ENCODE assay signal across 20 cellular contexts in the genomic region with DNA sequence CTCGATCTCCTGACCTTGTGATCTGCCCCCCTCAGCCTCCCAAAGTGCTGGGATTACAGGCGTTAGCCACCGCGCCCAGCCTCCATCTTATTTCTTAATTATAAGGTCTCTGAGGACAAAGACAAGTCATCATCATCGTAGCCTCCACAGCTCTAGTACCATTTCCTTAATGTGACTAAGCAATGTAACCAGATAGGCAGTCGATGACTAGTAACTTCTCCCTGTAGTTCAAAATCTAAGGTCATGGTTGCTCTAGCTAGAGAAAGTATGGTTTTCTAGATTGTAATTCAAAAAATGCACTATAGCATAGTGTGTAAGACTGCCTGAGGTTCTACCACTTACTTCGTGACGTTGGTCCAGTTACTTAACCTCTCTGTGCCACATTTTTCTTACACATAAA. TPM values are rescaled to one million over a fixed set of nuclear protein-coding genes. Genes with fewer than 3 reads are reported as not detected.
DNase-seq lines count a peak whose midpoint lies in the region; ATAC-seq and TF ChIP-seq lines count a peak whose summit lies in the region.
"Had no signal": no experiment of that assay in that cellular context is flagged by ENCODE, and none has a peak within 500 bp of the region (broad histone marks: within the 10 kb centered on the region; RNA-seq: fewer than 3 reads in every experiment).

No MANE protein-coding gene starts in this region.

- H3K79me2 ChIP-seq in mammary epithelial cell (ENCODE audit: insufficient read depth, low read length) = peaks cover 19% of the 10 kb centered on the region

- H3K4me1 Mint-ChIP-seq in MCF 10A (ENCODE audit: insufficient read depth, unreplicated experiment) = peaks cover 12% of the 10 kb centered on the region
- H3K4me1 Mint-ChIP-seq in activated naive CD8-positive, alpha-beta T cell treated with anti-CD3 and anti-CD28 coated beads, Interleukin-2, amount 50 U/mL, for 24 hours = peaks cover 71% of the 10 kb centered on the region

- H3K27ac ChIP-seq in mammary epithelial cell (ENCODE audit: insufficient read depth, low read depth, low read length) = no peak overlapping the region
- H3K27ac ChIP-seq in foreskin keratinocyte = no peak overlapping the region
- H3K27ac ChIP-seq: A549, C4-2B had no signal

- no peaks in the 10 kb centered on the region for H3K9me3 ChIP-seq in mammary epithelial cell (replicated peaks; ENCODE audit: insufficient read depth, low read length)
- H3K9me3 ChIP-seq: A549 had no signal

- peak; percentile 60 for ATAC-seq in activated naive CD8-positive, alpha-beta T cell treated with anti-CD3 and anti-CD28 coated beads, Interleukin-2, amount 50 U/mL, for 24 hours
- ATAC-seq in foreskin keratinocyte = no peak
- ATAC-seq: A549, Panc1, SK-N-SH treated with all-trans-retinoic acid at 6 μM for 48 hours had no signal

- H4K20me1 ChIP-seq in mammary epithelial cell (ENCODE audit: insufficient read depth, low read length) = no peaks in the 10 kb centered on the region

- intact Hi-C loops in mammary epithelial cell (cut with micrococcal nuclease) = no loop called here
- intact Hi-C loops in MCF 10A (cut with micrococcal nuclease) = no loop called here

- dilution Hi-C loops in mammary epithelial cell (cut with HindIII; ENCODE audit: low sequenced_read_pairs) = no loop called here

- no peaks in the 10 kb centered on the region for H3K9me3 Mint-ChIP-seq in MCF 10A (ENCODE audit: unreplicated experiment)
- H3K9me3 Mint-ChIP-seq in activated naive CD8-positive, alpha-beta T cell treated with anti-CD3 and anti-CD28 coated beads, Interleukin-2, amount 50 U/mL, for 24 hours = no peaks in the 10 kb centered on the region

- H2AFZ ChIP-seq in mammary epithelial cell (ENCODE audit: low read depth, low read length) = no peak overlapping the region

- H3K27me3 Mint-ChIP-seq in MCF 10A (ENCODE audit: insufficient read depth, unreplicated experiment) = no peaks in the 10 kb centered on the region
- H3K27me3 Mint-ChIP-seq in activated naive CD8-positive, alpha-beta T cell treated with anti-CD3 and anti-CD28 coated beads, Interleukin-2, amount 50 U/mL, for 24 hours = no peaks in the 10 kb centered on the region

- in situ Hi-C loops in mammary epithelial cell (cut with MboI; ENCODE audit: low sequenced_read_pairs in 2 of 2) = no loop called here

- POLR2A ChIA-PET in MCF 10A (lab: Yijun Ruan, JAX) = no interaction called here

- no peak overlapping the region for H3K4me3 Mint-ChIP-seq in MCF 10A (ENCODE audit: unreplicated experiment)
- H3K4me3 Mint-ChIP-seq in activated naive CD8-positive, alpha-beta T cell treated with anti-CD3 and anti-CD28 coated beads, Interleukin-2, amount 50 U/mL, for 24 hours = no peak overlapping the region

- peaks cover 52% of the 10 kb centered on the region for H3K36me3 Mint-ChIP-seq in MCF 10A (ENCODE audit: insufficient read depth, unreplicated experiment)
- peaks cover 47% of the 10 kb centered on the region for H3K36me3 Mint-ChIP-seq in activated naive CD8-positive, alpha-beta T cell treated with anti-CD3 and anti-CD28 coated beads, Interleukin-2, amount 50 U/mL, for 24 hours (ENCODE audit: low read depth)

- no TSS peak for BruUV-seq in mammary epithelial cell (replicated peaks; lab: Mats Ljungman, UMichigan)
- no TSS peak for BruUV-seq in MCF 10A (replicated peaks; lab: Mats Ljungman, UMichigan)

- H3K4me2 ChIP-seq in mammary epithelial cell (ENCODE audit: insufficient read depth, low read depth, low read length) = no peak overlapping the region
- H3K4me2 ChIP-seq: A549 had no signal

- H3K4me1 ChIP-seq in mammary epithelial cell (ENCODE audit: insufficient read depth, low read length) = peaks cover 13% of the 10 kb centered on the region
- no peaks in the 10 kb centered on the region for H3K4me1 ChIP-seq in foreskin keratinocyte

- H3K4me3 ChIP-seq in mammary epithelial cell (replicated peaks in 1 of 3; ENCODE audit: insufficient read depth in 1 of 3, low read depth in 2 of 3, low read length in 3 of 3) = no peak overlapping the region
- no peak overlapping the region for H3K4me3 ChIP-seq in fibroblast of mammary gland (ENCODE audit: control insufficient read depth, low read depth, low read length)
- H3K4me3 ChIP-seq: A549 had no signal

- no peaks in the 10 kb centered on the region for H3K36me3 ChIP-seq in mammary epithelial cell (ENCODE audit: insufficient read depth, low read length)

- H3K27ac Mint-ChIP-seq in MCF 10A (ENCODE audit: low read depth, unreplicated experiment) = no peak overlapping the region
- no peak overlapping the region for H3K27ac Mint-ChIP-seq in activated naive CD8-positive, alpha-beta T cell treated with anti-CD3 and anti-CD28 coated beads, Interleukin-2, amount 50 U/mL, for 24 hours

- CTCF ChIA-PET in mammary epithelial cell (lab: Charles Lee; ENCODE audit: low non-redundant PET) (no interaction called here), MCF 10A (lab: Yijun Ruan, JAX) (no interaction called here)

- TF ChIP-seq CTCF in mammary epithelial cell (conservative IDR thresholded peaks at IDR 0.05 in 1 of 2, IDR thresholded peaks at IDR 0.05 in 1 of 2; ENCODE audit: extremely low read depth in 1 of 2, insufficient read depth in 1 of 2, low read depth in 1 of 2, low read length in 2 of 2) = no peak
- TF ChIP-seq CTCF in MCF 10A (IDR thresholded peaks at IDR 0.05; ENCODE audit: unreplicated experiment) = no peak
- no peak for TF ChIP-seq CTCF in fibroblast of mammary gland (conservative IDR thresholded peaks at IDR 0.05; ENCODE audit: control insufficient read depth, insufficient read depth, low read depth, low read length)
- TF ChIP-seq CTCF in foreskin keratinocyte (conservative IDR thresholded peaks at IDR 0.05) = no peak

- H3K27me3 ChIP-seq in mammary epithelial cell (ENCODE audit: insufficient read depth, low read length) (no peaks in the 10 kb centered on the region), foreskin keratinocyte (no peaks in the 10 kb centered on the region)

- DNase-seq in mammary epithelial cell = peak; percentile 27
- DNase-seq in MCF 10A (ENCODE audit: unreplicated experiment) = no peak
- DNase-seq in activated naive CD8-positive, alpha-beta T cell treated with anti-CD3 and anti-CD28 coated beads, Interleukin-2, amount 50 U/mL, for 24 hours = no peak
- peak; percentile 34 for DNase-seq in fibroblast of mammary gland (ENCODE audit: low read depth)
- no peak for DNase-seq in cerebellar cortex (ENCODE audit: low spot score)
- DNase-seq in foreskin keratinocyte = no peak
- DNase-seq in EL = no peak
- DNase-seq in DMS53 treated with DMSO at 0.1 percent for 48 hours (lab: John Stamatoyannopoulos, UW; ENCODE audit: unreplicated experiment) = no peak
- DNase-seq: DND-41, IMR-90, NCI-H1105 treated with DMSO at 0.1 percent for 48 hours, NCI-H187, NCI-H2171, NCI-H510A, NCI-H82, Right ventricle myocardium superior had no signal

- no peak overlapping the region for H3K9ac ChIP-seq in mammary epithelial cell (ENCODE audit: insufficient read depth, low read length)

- WGBS in mammary epithelial cell (ENCODE audit: low coverage, missing lambda C conversion rate) = 95% methylated on average over 8 of the region's 8 CpGs

RNA-seq across cellular contexts. Expression of gene SLC39A8, which starts 6.9 kb away (rescaled TPM):
- total RNA-seq in mammary epithelial cell = 10 to 100 TPM in 1 of 2 donors, 1 to 10 TPM in 1; 8.9 to 12.5 TPM
- 10.2 TPM for polyA plus RNA-seq in mammary epithelial cell
- 22.5 TPM for polyA minus RNA-seq in mammary epithelial cell
- 35.1 and 43.3 TPM in 2 replicates for total RNA-seq in MCF 10A (2022)
- 6.5 and 10.2 TPM in 2 replicates for total RNA-seq in foreskin keratinocyte
- polyA plus RNA-seq in foreskin keratinocyte = 2.8 and 5.7 TPM in 2 replicates

Comparison
In these comparisons a context has a peak if more than half of its experiments do, and no peak if none do; other contexts are left out.
1. DNase-seq: peak in mammary epithelial cell (single experiment) and fibroblast of mammary gland (single experiment); none in MCF 10A (single experiment), activated naive CD8-positive, alpha-beta T cell treated with anti-CD3 and anti-CD28 coated beads, Interleukin-2, amount 50 U/mL, for 24 hours (single experiment), cerebellar cortex (single experiment), foreskin keratinocyte (0 of 2), EL (single experiment) and DMS53 treated with DMSO at 0.1 percent for 48 hours (single experiment).